ENCODE assay signal across 8 cellular contexts in genomic region chr5:73454379-73455036, GRCh38. TPM values are rescaled to one million over a fixed set of nuclear protein-coding genes. Genes with fewer than 3 reads are reported as not detected.
DNase-seq lines count a peak whose midpoint lies in the region; ATAC-seq lines count a peak whose summit lies in the region.

No MANE protein-coding gene starts in this region.

- H3K4me3 Mint-ChIP-seq in stimulated activated memory B cell treated with anti-CD40 and anti-IgM and Interleukin-4, amounts not matched to agents 10 μg/mL and 1 μg/mL and 100 μg/mL, for 72 hours, result no peak overlapping the region

- 45% methylated on average over 6 of the region's 6 CpGs for WGBS in right cardiac atrium

- no peaks in the 10 kb centered on the region for H3K9me3 ChIP-seq in right cardiac atrium (ENCODE audit: control insufficient read depth, low read length)

- no peak overlapping the region for H3K27ac ChIP-seq in right cardiac atrium (ENCODE audit: low read length)

- H3K4me3 ChIP-seq in right cardiac atrium (ENCODE audit: low read length), result no peak overlapping the region

- H3K27me3 Mint-ChIP-seq in stimulated activated memory B cell treated with anti-CD40 and anti-IgM and Interleukin-4, amounts not matched to agents 10 μg/mL and 1 μg/mL and 100 μg/mL, for 72 hours, result peaks cover 75% of the 10 kb centered on the region

- DNase-seq in AG08395 (ENCODE audit: low spot score), result peak; percentile 41
- DNase-seq in GM03348 (ENCODE audit: low spot score), result peak; percentile 54
- peak; percentile 56 for DNase-seq in NCI-H510A (lab: John Stamatoyannopoulos, UW)
- DNase-seq in activated naive CD4-positive, alpha-beta T cell treated with anti-CD3 and anti-CD28 coated beads, Interleukin-2, amount 50 U/mL, for 72 hours (ENCODE audit: low spot score in 2 of 2), result no peak
- no peak for DNase-seq in right cardiac atrium

- ATAC-seq in HG03159 (IDR thresholded peaks at IDR 0.05; ENCODE audit: unreplicated experiment), result peak; percentile 66
- ATAC-seq in activated naive CD4-positive, alpha-beta T cell treated with anti-CD3 and anti-CD28 coated beads, Interleukin-2, amount 50 U/mL, for 72 hours, result peak; percentile 46 to 69
- peak; percentile 41 to 59 for ATAC-seq in right cardiac atrium
- peak; percentile 61 for ATAC-seq in stimulated activated memory B cell treated with anti-CD40 and anti-IgM and Interleukin-4, amounts not matched to agents 10 μg/mL and 1 μg/mL and 100 μg/mL, for 72 hours
- ATAC-seq in HG03442 (IDR thresholded peaks at IDR 0.05; ENCODE audit: unreplicated experiment), result no peak

- H3K4me1 Mint-ChIP-seq in stimulated activated memory B cell treated with anti-CD40 and anti-IgM and Interleukin-4, amounts not matched to agents 10 μg/mL and 1 μg/mL and 100 μg/mL, for 72 hours, result no peaks in the 10 kb centered on the region

- intact Hi-C loops in right cardiac atrium (cut with DNase I), result loop anchor here in 3 of 4 donors (5.0 to 10.0 kb wide), 3 partner anchors 237 to 372 kb away; no protein-coding TSS in a partner anchor

- H3K36me3 Mint-ChIP-seq in activated naive CD4-positive, alpha-beta T cell treated with anti-CD3 and anti-CD28 coated beads, Interleukin-2, amount 50 U/mL, for 72 hours, result peaks cover 0 to 9% of the 10 kb centered on the region in 2 donors
- no peaks in the 10 kb centered on the region for H3K36me3 Mint-ChIP-seq in stimulated activated memory B cell treated with anti-CD40 and anti-IgM and Interleukin-4, amounts not matched to agents 10 μg/mL and 1 μg/mL and 100 μg/mL, for 72 hours

- H3K9me3 Mint-ChIP-seq in activated naive CD4-positive, alpha-beta T cell treated with anti-CD3 and anti-CD28 coated beads, Interleukin-2, amount 50 U/mL, for 72 hours, result no peaks in the 10 kb centered on the region
- no peaks in the 10 kb centered on the region for H3K9me3 Mint-ChIP-seq in stimulated activated memory B cell treated with anti-CD40 and anti-IgM and Interleukin-4, amounts not matched to agents 10 μg/mL and 1 μg/mL and 100 μg/mL, for 72 hours

- H3K27me3 ChIP-seq in right cardiac atrium (ENCODE audit: control insufficient read depth, insufficient read depth), result no peaks in the 10 kb centered on the region

- no peak overlapping the region for H3K27ac Mint-ChIP-seq in activated naive CD4-positive, alpha-beta T cell treated with anti-CD3 and anti-CD28 coated beads, Interleukin-2, amount 50 U/mL, for 72 hours
- no peak overlapping the region for H3K27ac Mint-ChIP-seq in stimulated activated memory B cell treated with anti-CD40 and anti-IgM and Interleukin-4, amounts not matched to agents 10 μg/mL and 1 μg/mL and 100 μg/mL, for 72 hours

- no peaks in the 10 kb centered on the region for H3K4me1 ChIP-seq in right cardiac atrium (ENCODE audit: control insufficient read depth, insufficient read depth, low read length)

RNA-seq across cellular contexts. Expression of gene FOXD1, which starts 5.9 kb away (rescaled TPM):
- under 1 TPM in 1 of 2 donors, not detected in 1; 0.78 TPM for total RNA-seq in activated naive CD4-positive, alpha-beta T cell treated with anti-CD3 and anti-CD28 coated beads, Interleukin-2, amount 50 U/mL, for 72 hours
- total RNA-seq in right cardiac atrium, result not detected
- polyA plus RNA-seq in right cardiac atrium, result 0.14 TPM

RNA-seq across cellular contexts. Expression of gene BTF3, which starts 43.7 kb away (rescaled TPM):
- total RNA-seq in activated naive CD4-positive, alpha-beta T cell treated with anti-CD3 and anti-CD28 coated beads, Interleukin-2, amount 50 U/mL, for 72 hours, result 100 to 1,000 TPM; 971 TPM
- total RNA-seq in right cardiac atrium, result 100 to 1,000 TPM; 380 to 468 (median 414) TPM
- 530 TPM for polyA plus RNA-seq in right cardiac atrium

Comparison
In these comparisons a context has a peak if more than half of its experiments do, and no peak if none do; other contexts are left out.
1. DNase-seq: peak in AG08395 (single experiment), GM03348 (single experiment) and NCI-H510A (single experiment); none in activated naive CD4-positive, alpha-beta T cell treated with anti-CD3 and anti-CD28 coated beads, Interleukin-2, amount 50 U/mL, for 72 hours (0 of 2) and right cardiac atrium (0 of 3).